Comparison of ENCODE assay signal across 7 cellular contexts in genomic region chr15:82445420-82445819, GRCh38. TPM values are rescaled to one million over a fixed set of nuclear protein-coding genes. Genes with fewer than 3 reads are reported as not detected.
DNase-seq lines count a peak whose midpoint lies in the region; ATAC-seq and TF ChIP-seq lines count a peak whose summit lies in the region.
"Not testable (repeated sequence)": the region's sequence is repeated elsewhere in the genome, so short reads cannot be mapped to it uniquely, and the experiment has no call there.

No MANE protein-coding gene starts in this region.

- not testable (repeated sequence) for H3K27me3 ChIP-seq in neuronal stem cell (ENCODE audit: control insufficient read depth in 3 of 3, insufficient read depth in 3 of 3, low read depth in 1 of 3, low read length in 3 of 3)

- peak overlapping the region; percentile 64 for H2AFZ ChIP-seq in neuronal stem cell (ENCODE audit: low read length)

- ATAC-seq in left ventricle myocardium superior = not testable (repeated sequence)

- H3K9ac ChIP-seq in neuronal stem cell (ENCODE audit: low read depth, low read length, poor library complexity) = not testable (repeated sequence)

- in situ Hi-C loops in GM13977 (cut with MboI; ENCODE audit: low pct_unique_long_range_greater_than_20kb, low sequenced_read_pairs, unreplicated experiment) = not testable (repeated sequence)

- not testable (repeated sequence) for H3K79me1 ChIP-seq in neuronal stem cell (ENCODE audit: low read depth, low read length)

- intact Hi-C loops in left ventricle myocardium superior (cut with micrococcal nuclease) = not testable (repeated sequence)

- H3K36me3 ChIP-seq in neuronal stem cell (replicated peaks in 1 of 2; ENCODE audit: control insufficient read depth in 2 of 2, insufficient read depth in 2 of 2, low read length in 2 of 2) = not testable (repeated sequence)

- not testable (repeated sequence) for H3K18ac ChIP-seq in neuronal stem cell (ENCODE audit: low read length)

- H3K4me2 ChIP-seq in neuronal stem cell (ENCODE audit: insufficient read depth, low read length, poor library complexity, severe bottlenecking) = peak overlapping the region; percentile 54

- not testable (repeated sequence) for H2BK12ac ChIP-seq in neuronal stem cell (ENCODE audit: low read length)

- H3K9me3 ChIP-seq in neuronal stem cell (replicated peaks in 1 of 2; ENCODE audit: control insufficient read depth in 2 of 2, insufficient read depth in 1 of 2, low read depth in 1 of 2, low read length in 2 of 2) = not testable (repeated sequence)

- not testable (repeated sequence) for H4K8ac ChIP-seq in neuronal stem cell (ENCODE audit: low read depth, low read length)

- not testable (repeated sequence) for H2BK5ac ChIP-seq in neuronal stem cell (ENCODE audit: low read length)

- H3K27ac ChIP-seq in coronary artery = peak overlapping the region; percentile 75 to 88
- not testable (repeated sequence) for H3K27ac ChIP-seq in neuronal stem cell (replicated peaks; ENCODE audit: low read length)

- H3K14ac ChIP-seq in neuronal stem cell (ENCODE audit: low read length) = not testable (repeated sequence)

- H3K4me1 ChIP-seq in neuronal stem cell (ENCODE audit: control insufficient read depth in 2 of 2, insufficient read depth in 1 of 2, low read depth in 1 of 2, low read length in 2 of 2) = not testable (repeated sequence)

- not testable (repeated sequence) for H2BK15ac ChIP-seq in neuronal stem cell (ENCODE audit: low read length)

- H2AK5ac ChIP-seq in neuronal stem cell (ENCODE audit: low read depth, low read length) = not testable (repeated sequence)

- not testable (repeated sequence) for H3K23ac ChIP-seq in neuronal stem cell (ENCODE audit: low read depth, low read length, poor library complexity)

- H3K4me3 ChIP-seq in coronary artery = peak overlapping the region; percentile 65
- peak overlapping the region in 1 of 2 donors; percentile 30 for H3K4me3 ChIP-seq in neuronal stem cell (ENCODE audit: low read length in 2 of 2)

- H3K4ac ChIP-seq in neuronal stem cell (ENCODE audit: low read length) = not testable (repeated sequence)

- H2BK120ac ChIP-seq in neuronal stem cell (ENCODE audit: low read depth, low read length) = not testable (repeated sequence)

- H4K91ac ChIP-seq in neuronal stem cell (ENCODE audit: low read depth, low read length, poor library complexity) = not testable (repeated sequence)

- not testable (repeated sequence) for DNase-seq in GM13977 (ENCODE audit: low spot score); coronary artery (ENCODE audit: low spot score); neuronal stem cell (ENCODE audit: low spot score)
- peak; percentile 4 for DNase-seq in T-helper 22 cell (ENCODE audit: low read depth)
- DNase-seq in activated T-helper 1 cell treated with Interleukin-2 at 50 U/mL for 16 hours (ENCODE audit: low read depth) = peak; percentile 18
- peak; percentile 41 for DNase-seq in left ventricle myocardium superior
- peak; percentile 12 for DNase-seq in stimulated activated CD4-positive, alpha-beta T cell treated with anti-CD3 and anti-CD28 coated beads, Interleukin-4, amount 100 ng/mL, for 24 hours

- peak; percentile 4 for TF ChIP-seq CTCF in GM13977 (IDR thresholded peaks at IDR 0.05; ENCODE audit: extremely low read depth, insufficient read depth, missing control alignments)
- TF ChIP-seq CTCF in coronary artery (IDR thresholded peaks at IDR 0.05) = not testable (repeated sequence)

- no CpG with 5 or more reads among the region's 32 CpGs for WGBS in neuronal stem cell (ENCODE audit: extremely low coverage in 2 of 2, insufficient read length in 2 of 2, insufficient replicate concordance in 1 of 2), 2 donors

RNA-seq across cellular contexts. Expression of gene GOLGA6L9, which starts 15.8 kb away (rescaled TPM):
- 1.4 TPM for total RNA-seq in left ventricle myocardium superior
- polyA plus RNA-seq in neuronal stem cell (2013, experiment 1 of 2) = 7.5 TPM
- 8.5 TPM for polyA plus RNA-seq in neuronal stem cell (2013, experiment 2 of 2)
